ENCODE assay signal across 16 cellular contexts in genomic region chr22:22348815-22349454, GRCh38.
DNase-seq lines count a peak whose midpoint lies in the region; ATAC-seq and TF ChIP-seq lines count a peak whose summit lies in the region.
"Had no signal": no experiment of that assay in that cellular context is flagged by ENCODE, and none has a peak within 500 bp of the region (broad histone marks: within the 10 kb centered on the region; RNA-seq: fewer than 3 reads in every experiment).

No MANE protein-coding gene starts in this region.

- H3K27me3 Mint-ChIP-seq in activated CD4-positive, alpha-beta T cell treated with anti-CD3 and anti-CD28 coated beads, Interleukin-2, amount 10 ng/mL, durations not matched to agents 24 days and 14 days, result peaks cover 37% of the 10 kb centered on the region
- peaks cover 99% of the 10 kb centered on the region for H3K27me3 Mint-ChIP-seq in GM23338 (ENCODE audit: insufficient read depth, low read depth, poor library complexity)
- peaks cover 48% of the 10 kb centered on the region for H3K27me3 Mint-ChIP-seq in activated CD8-positive, alpha-beta T cell treated with anti-CD3 and anti-CD28 coated beads, Interleukin-2, amount 10 ng/mL, durations not matched to agents 7 days and 5 days (ENCODE audit: low read depth)

- H3K27me3 ChIP-seq in layer of hippocampus (ENCODE audit: control insufficient read depth, insufficient read depth, low read length) (no peaks in the 10 kb centered on the region), GM23338 (ENCODE audit: insufficient read depth) (peaks cover 100% of the 10 kb centered on the region)

- no peaks in the 10 kb centered on the region for H3F3A ChIP-seq in GM23338 (replicated peaks; ENCODE audit: low read depth)

- H4K20me1 ChIP-seq in GM23338 (replicated peaks; ENCODE audit: insufficient read depth), result no peaks in the 10 kb centered on the region

- no peak overlapping the region for H3K4me3 ChIP-seq in GM23338
- H3K4me3 ChIP-seq: GM12878 had no signal

- no peaks in the 10 kb centered on the region for H3K79me2 ChIP-seq in GM23338 (replicated peaks; ENCODE audit: insufficient read depth)

- POLR2A ChIA-PET in activated CD8-positive, alpha-beta T cell treated with anti-CD3 and anti-CD28 coated beads, Interleukin-2, amount 10 ng/mL, durations not matched to agents 7 days and 5 days (lab: Charles Lee), result no interaction called here

- H3K4me1 ChIP-seq in GM23338 (ENCODE audit: insufficient read depth), result no peaks in the 10 kb centered on the region

- no peak for TF ChIP-seq CTCF in GM23338 (conservative IDR thresholded peaks at IDR 0.05; ENCODE audit: low read depth in 2 of 2)

- H3K36me3 Mint-ChIP-seq in activated CD4-positive, alpha-beta T cell treated with anti-CD3 and anti-CD28 coated beads, Interleukin-2, amount 10 ng/mL, durations not matched to agents 24 days and 14 days (ENCODE audit: low read depth), result no peaks in the 10 kb centered on the region
- no peaks in the 10 kb centered on the region; the same call in 2 of the 3 replicates for H3K36me3 Mint-ChIP-seq in GM23338 (ENCODE audit: low read depth)
- no peaks in the 10 kb centered on the region for H3K36me3 Mint-ChIP-seq in activated CD8-positive, alpha-beta T cell treated with anti-CD3 and anti-CD28 coated beads, Interleukin-2, amount 10 ng/mL, durations not matched to agents 7 days and 5 days (ENCODE audit: low read depth)
- H3K36me3 Mint-ChIP-seq: CD4-positive, CD25-positive, alpha-beta regulatory T cell had no signal

- peaks cover 2% of the 10 kb centered on the region for H3K4me1 Mint-ChIP-seq in activated CD4-positive, alpha-beta T cell treated with anti-CD3 and anti-CD28 coated beads, Interleukin-2, amount 10 ng/mL, durations not matched to agents 24 days and 14 days
- peaks cover 16% of the 10 kb centered on the region; the same call in 2 of the 3 replicates for H3K4me1 Mint-ChIP-seq in GM23338
- peaks cover 14% of the 10 kb centered on the region for H3K4me1 Mint-ChIP-seq in activated CD8-positive, alpha-beta T cell treated with anti-CD3 and anti-CD28 coated beads, Interleukin-2, amount 10 ng/mL, durations not matched to agents 7 days and 5 days (ENCODE audit: low read depth)
- H3K4me1 Mint-ChIP-seq: CD4-positive, CD25-positive, alpha-beta regulatory T cell had no signal

- H3K9me2 ChIP-seq in GM23338 (ENCODE audit: insufficient read depth), result no peaks in the 10 kb centered on the region

- peak; percentile 45 for DNase-seq in activated CD4-positive, alpha-beta T cell treated with anti-CD3 and anti-CD28 coated beads, Interleukin-2, amount 10 ng/mL, durations not matched to agents 24 days and 14 days
- no peak for DNase-seq in activated CD4-positive, alpha-beta T cell treated with anti-CD3 and anti-CD28 coated beads for 48 hours
- DNase-seq in caudate nucleus (lab: John Stamatoyannopoulos, UW), result no peak
- DNase-seq in GM23338 (ENCODE audit: low spot score), result no peak
- no peak for DNase-seq in activated CD8-positive, alpha-beta T cell treated with anti-CD3 and anti-CD28 coated beads, Interleukin-2, amount 10 ng/mL, durations not matched to agents 7 days and 5 days
- DNase-seq in GM19238 (ENCODE audit: insufficient read length, low spot score), result no peak
- no peak for DNase-seq in activated T-cell treated with anti-CD3 and anti-CD28 coated beads for 4 hours
- DNase-seq: DMS 273 treated with DMSO at 0.1 percent for 48 hours, DMS79 had no signal

- intact Hi-C loops in activated CD4-positive, alpha-beta T cell treated with anti-CD3 and anti-CD28 coated beads, Interleukin-2, amount 10 ng/mL, durations not matched to agents 24 days and 14 days (cut with micrococcal nuclease), result loop anchor here (1.0 kb wide), 1 partner anchor 47 kb away; no protein-coding TSS in a partner anchor

- no peak overlapping the region for H2AFZ ChIP-seq in GM23338

- no peaks in the 10 kb centered on the region for H3K36me3 ChIP-seq in GM23338 (ENCODE audit: insufficient read depth)

- H3K27ac ChIP-seq in caudate nucleus (ENCODE audit: low read depth, low read length), result peak overlapping the region; percentile 52
- H3K27ac ChIP-seq in layer of hippocampus (ENCODE audit: low read depth, low read length), result peak overlapping the region; percentile 72
- H3K27ac ChIP-seq in GM23338 (ENCODE audit: low read depth), result no peak overlapping the region
- H3K27ac ChIP-seq: 22Rv1, HL-60, KMS-11 had no signal

- H3K4me3 Mint-ChIP-seq in activated CD4-positive, alpha-beta T cell treated with anti-CD3 and anti-CD28 coated beads, Interleukin-2, amount 10 ng/mL, durations not matched to agents 24 days and 14 days, result no peak overlapping the region
- no peak overlapping the region for H3K4me3 Mint-ChIP-seq in GM23338
- H3K4me3 Mint-ChIP-seq in activated CD8-positive, alpha-beta T cell treated with anti-CD3 and anti-CD28 coated beads, Interleukin-2, amount 10 ng/mL, durations not matched to agents 7 days and 5 days, result no peak overlapping the region
- H3K4me3 Mint-ChIP-seq: CD4-positive, CD25-positive, alpha-beta regulatory T cell; IgD-negative memory B cell had no signal

- ATAC-seq in GM23338, result no peak
- no peak for ATAC-seq in activated CD8-positive, alpha-beta T cell treated with anti-CD3 and anti-CD28 coated beads, Interleukin-2, amount 10 ng/mL, durations not matched to agents 7 days and 5 days

- no peaks in the 10 kb centered on the region for H3K9me3 Mint-ChIP-seq in activated CD4-positive, alpha-beta T cell treated with anti-CD3 and anti-CD28 coated beads, Interleukin-2, amount 10 ng/mL, durations not matched to agents 24 days and 14 days
- H3K9me3 Mint-ChIP-seq in GM23338, result no peaks in the 10 kb centered on the region
- H3K9me3 Mint-ChIP-seq in activated CD8-positive, alpha-beta T cell treated with anti-CD3 and anti-CD28 coated beads, Interleukin-2, amount 10 ng/mL, durations not matched to agents 7 days and 5 days (ENCODE audit: insufficient read depth), result no peaks in the 10 kb centered on the region
- H3K9me3 Mint-ChIP-seq: CD4-positive, CD25-positive, alpha-beta regulatory T cell; IgD-negative memory B cell had no signal

- no peak overlapping the region for H3K27ac Mint-ChIP-seq in activated CD4-positive, alpha-beta T cell treated with anti-CD3 and anti-CD28 coated beads, Interleukin-2, amount 10 ng/mL, durations not matched to agents 24 days and 14 days
- no peak overlapping the region for H3K27ac Mint-ChIP-seq in GM23338
- H3K27ac Mint-ChIP-seq in activated CD8-positive, alpha-beta T cell treated with anti-CD3 and anti-CD28 coated beads, Interleukin-2, amount 10 ng/mL, durations not matched to agents 7 days and 5 days, result no peak overlapping the region
- H3K27ac Mint-ChIP-seq: CD4-positive, CD25-positive, alpha-beta regulatory T cell; IgD-negative memory B cell had no signal

- CTCF ChIA-PET in activated CD8-positive, alpha-beta T cell treated with anti-CD3 and anti-CD28 coated beads, Interleukin-2, amount 10 ng/mL, durations not matched to agents 7 days and 5 days (lab: Charles Lee), result interaction anchor here (1.1 to 1.5 kb wide), 3 partner anchors 28 to 396 kb away, joined by 3 read pairs; partner anchors contain the start of gene PPM1F

- H3K4me2 ChIP-seq in GM23338, result no peak overlapping the region
- H3K4me2 ChIP-seq: KMS-11 had no signal

TF ChIP-seq in GM23338, 12 proteins besides CTCF, POLR2A, EP300 and RAD21:
- TF ChIP-seq JUNB (IDR thresholded peaks at IDR 0.05; ENCODE audit: unreplicated experiment) (no peak), ZNF331 (CRISPR knock-in tag; IDR thresholded peaks at IDR 0.05; ENCODE audit: low read depth) (no peak)
